ENCODE assay signal across 8 cellular contexts in genomic region chr18:76565238-76566173, GRCh38.
DNase-seq lines count a peak whose midpoint lies in the region; ATAC-seq and TF ChIP-seq lines count a peak whose summit lies in the region.

No MANE protein-coding gene starts in this region.

- no peaks in the 10 kb centered on the region for H3K36me3 ChIP-seq in Karpas-422 (ENCODE audit: insufficient read depth, low read length)

- H3K4me3 ChIP-seq in AG09309 (ENCODE audit: control insufficient read depth, low read depth, low read length): peak overlapping the region; percentile 27
- H3K4me3 ChIP-seq in Karpas-422 (ENCODE audit: low read length): no peak overlapping the region

- TF ChIP-seq CTCF in AG09309 (IDR thresholded peaks at IDR 0.05; ENCODE audit: control insufficient read depth, insufficient read depth, low read depth, low read length, missing control alignments) (no peak), nephron (IDR thresholded peaks at IDR 0.05; ENCODE audit: unreplicated experiment in 3 of 3) (no peak)

- peak overlapping the region; percentile 68 to 86 (median 73) for H3K27ac Mint-ChIP-seq in nephron
- H3K27ac Mint-ChIP-seq in activated CD8-positive, alpha-beta T cell treated with anti-CD3 and anti-CD28 coated beads, Interleukin-2, amount 10 ng/mL, durations not matched to agents 7 days and 5 days: no peak overlapping the region

- H2AFZ ChIP-seq in Karpas-422 (ENCODE audit: low read length): no peak overlapping the region

- CTCF ChIA-PET in activated CD8-positive, alpha-beta T cell treated with anti-CD3 and anti-CD28 coated beads, Interleukin-2, amount 10 ng/mL, durations not matched to agents 7 days and 5 days (lab: Charles Lee): no interaction called here

- DNase-seq in AG09309 (ENCODE audit: low read depth) (peak; percentile 91), Karpas-422 (peak; percentile 79), SKM-1 treated with dmso at 0.1 percent for 144 hours (lab: John Stamatoyannopoulos, UW; ENCODE audit: unreplicated experiment) (peak; percentile 84), foreskin melanocyte (peak; percentile 81)
- no peak for DNase-seq in activated CD8-positive, alpha-beta T cell treated with anti-CD3 and anti-CD28 coated beads, Interleukin-2, amount 10 ng/mL, durations not matched to agents 7 days and 5 days

- H4K20me1 ChIP-seq in Karpas-422 (ENCODE audit: insufficient read depth, low read depth, low read length): no peaks in the 10 kb centered on the region

- H3K27me3 Mint-ChIP-seq in nephron (ENCODE audit: low read depth): peaks cover 4% of the 10 kb centered on the region
- H3K27me3 Mint-ChIP-seq in activated CD8-positive, alpha-beta T cell treated with anti-CD3 and anti-CD28 coated beads, Interleukin-2, amount 10 ng/mL, durations not matched to agents 7 days and 5 days (ENCODE audit: low read depth): peaks cover 16% of the 10 kb centered on the region

- peaks cover 12% of the 10 kb centered on the region for H3K4me1 ChIP-seq in Karpas-422 (ENCODE audit: low read length)

- H3K9ac ChIP-seq in Karpas-422 (ENCODE audit: low read length): no peak overlapping the region

- H3K9me3 ChIP-seq in Karpas-422 (ENCODE audit: low read length): no peaks in the 10 kb centered on the region

- no peaks in the 10 kb centered on the region for H3K27me3 ChIP-seq in Karpas-422 (ENCODE audit: low read length)

- H3K36me3 Mint-ChIP-seq in nephron (ENCODE audit: low read depth): no peaks in the 10 kb centered on the region
- no peaks in the 10 kb centered on the region for H3K36me3 Mint-ChIP-seq in activated CD8-positive, alpha-beta T cell treated with anti-CD3 and anti-CD28 coated beads, Interleukin-2, amount 10 ng/mL, durations not matched to agents 7 days and 5 days (ENCODE audit: low read depth)

- ATAC-seq in GM18858 (IDR thresholded peaks at IDR 0.05; ENCODE audit: unreplicated experiment): no peak
- no peak for ATAC-seq in activated CD8-positive, alpha-beta T cell treated with anti-CD3 and anti-CD28 coated beads, Interleukin-2, amount 10 ng/mL, durations not matched to agents 7 days and 5 days
- ATAC-seq in HG03095 (IDR thresholded peaks at IDR 0.05; ENCODE audit: unreplicated experiment): no peak

- H3K4me1 Mint-ChIP-seq in nephron: peaks cover 17% of the 10 kb centered on the region
- H3K4me1 Mint-ChIP-seq in activated CD8-positive, alpha-beta T cell treated with anti-CD3 and anti-CD28 coated beads, Interleukin-2, amount 10 ng/mL, durations not matched to agents 7 days and 5 days (ENCODE audit: low read depth): no peaks in the 10 kb centered on the region

- peak overlapping the region; percentile 43 for H3K4me2 ChIP-seq in Karpas-422 (ENCODE audit: low read depth, low read length, poor library complexity, severe bottlenecking)

- H3K27ac ChIP-seq in Karpas-422 (ENCODE audit: low read length): no peak overlapping the region

- H3K4me3 Mint-ChIP-seq in nephron: peak overlapping the region; percentile 2 to 20 (median 20)
- H3K4me3 Mint-ChIP-seq in activated CD8-positive, alpha-beta T cell treated with anti-CD3 and anti-CD28 coated beads, Interleukin-2, amount 10 ng/mL, durations not matched to agents 7 days and 5 days: no peak overlapping the region

- H3K9me2 ChIP-seq in Karpas-422 (replicated peaks; ENCODE audit: insufficient read depth, low read length): no peaks in the 10 kb centered on the region

- H3K9me3 Mint-ChIP-seq in nephron: peaks cover under 1% of the 10 kb centered on the region
- no peaks in the 10 kb centered on the region for H3K9me3 Mint-ChIP-seq in activated CD8-positive, alpha-beta T cell treated with anti-CD3 and anti-CD28 coated beads, Interleukin-2, amount 10 ng/mL, durations not matched to agents 7 days and 5 days (ENCODE audit: insufficient read depth)

- POLR2A ChIA-PET in activated CD8-positive, alpha-beta T cell treated with anti-CD3 and anti-CD28 coated beads, Interleukin-2, amount 10 ng/mL, durations not matched to agents 7 days and 5 days (lab: Charles Lee): no interaction called here

- no peaks in the 10 kb centered on the region for H3K79me2 ChIP-seq in Karpas-422 (ENCODE audit: low read length)
